ENCODE assay signal across 12 cellular contexts in the genomic region with DNA sequence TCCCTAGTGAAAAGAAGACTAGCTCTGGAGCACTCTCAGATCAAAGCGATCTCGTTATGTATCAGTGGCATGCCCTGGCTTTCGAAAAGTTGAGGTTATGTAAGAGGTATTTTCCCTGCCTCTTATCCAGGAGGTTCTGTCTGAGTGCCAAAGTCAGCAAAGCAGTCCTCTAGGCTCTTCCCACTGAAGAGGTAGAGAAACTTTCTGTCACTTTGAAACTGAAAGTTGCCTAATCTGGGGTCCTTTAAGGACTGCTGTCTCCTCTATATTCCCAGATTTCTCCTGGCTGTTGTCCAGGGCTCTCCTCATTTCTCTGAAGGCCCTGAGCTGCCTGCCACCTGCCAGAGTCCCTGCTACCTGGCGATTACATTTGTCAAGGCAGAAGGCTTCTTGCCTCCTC.
DNase-seq lines count a peak whose midpoint lies in the region; ATAC-seq and TF ChIP-seq lines count a peak whose summit lies in the region.
"Had no signal": no experiment of that assay in that cellular context is flagged by ENCODE, and none has a peak within 500 bp of the region (broad histone marks: within the 10 kb centered on the region; RNA-seq: fewer than 3 reads in every experiment).

No MANE protein-coding gene starts in this region.

- H3K4me3 Mint-ChIP-seq in GM23338 (no peak overlapping the region), glutamatergic neuron (ENCODE audit: unreplicated experiment) (no peak overlapping the region)
- H3K4me3 Mint-ChIP-seq: activated T-cell treated with anti-CD3 and anti-CD28 coated beads, Interleukin-2, amount 50 U/mL, for 72 hours; stimulated activated naive B cell treated with anti-CD40 and anti-IgM and Interleukin-4, amounts not matched to agents 10 μg/mL and 1 μg/mL and 100 μg/mL, for 72 hours had no signal

- DNase-seq in GM23338 (ENCODE audit: low spot score) (no peak), RWPE2 (ENCODE audit: low spot score) (no peak), fibroblast of pulmonary artery (ENCODE audit: low read depth) (peak; percentile 35), renal cortical epithelial cell (ENCODE audit: low read depth) (peak; percentile 93), glutamatergic neuron (no peak)
- DNase-seq in stimulated activated CD4-positive, alpha-beta T cell treated with anti-CD3 and anti-CD28 coated beads, Interleukin-2, amount 100 ng/mL, for 24 hours, result no peak
- DNase-seq: activated T-cell treated with anti-CD3 and anti-CD28 coated beads, Interleukin-2, amount 50 U/mL, for 72 hours; foreskin melanocyte; psoas muscle; stimulated activated naive B cell treated with anti-CD40 and anti-IgM and Interleukin-4, amounts not matched to agents 10 μg/mL and 1 μg/mL and 100 μg/mL, for 72 hours had no signal

- H2AFZ ChIP-seq in GM23338, result 0 out of 2 replicates have a peak overlapping the region, but pooled peaks have one; percentile 43

- H3K4me3 ChIP-seq in GM23338, result no peak overlapping the region
- H3K4me3 ChIP-seq in RWPE2 (ENCODE audit: severe bottlenecking), result no peak overlapping the region
- no peak overlapping the region for H3K4me3 ChIP-seq in fibroblast of pulmonary artery (replicated peaks; ENCODE audit: low read depth, low read length)
- H3K4me3 ChIP-seq: psoas muscle had no signal

- H3K79me2 ChIP-seq in GM23338 (replicated peaks; ENCODE audit: insufficient read depth), result no peaks in the 10 kb centered on the region

- H3K9me2 ChIP-seq in GM23338 (ENCODE audit: insufficient read depth), result no peaks in the 10 kb centered on the region

- no peaks in the 10 kb centered on the region for H3F3A ChIP-seq in GM23338 (replicated peaks; ENCODE audit: low read depth)

- no peaks in the 10 kb centered on the region for H3K27me3 ChIP-seq in GM23338 (ENCODE audit: insufficient read depth)
- no peaks in the 10 kb centered on the region for H3K27me3 ChIP-seq in RWPE2 (ENCODE audit: insufficient read depth, poor library complexity, severe bottlenecking)

- no peak overlapping the region for H3K27ac ChIP-seq in GM23338 (ENCODE audit: low read depth)
- H3K27ac ChIP-seq in RWPE2 (ENCODE audit: poor library complexity, severe bottlenecking), result no peak overlapping the region
- H3K27ac ChIP-seq: psoas muscle had no signal

- H3K27me3 Mint-ChIP-seq in GM23338 (ENCODE audit: insufficient read depth, low read depth, poor library complexity), result peaks cover 4% of the 10 kb centered on the region
- peaks cover 2% of the 10 kb centered on the region for H3K27me3 Mint-ChIP-seq in glutamatergic neuron (ENCODE audit: unreplicated experiment)
- H3K27me3 Mint-ChIP-seq: stimulated activated naive B cell treated with anti-CD40 and anti-IgM and Interleukin-4, amounts not matched to agents 10 μg/mL and 1 μg/mL and 100 μg/mL, for 72 hours had no signal

- H3K9me3 ChIP-seq in RWPE2 (ENCODE audit: severe bottlenecking), result no peaks in the 10 kb centered on the region
- H3K9me3 ChIP-seq: psoas muscle had no signal

- TF ChIP-seq CTCF in GM23338 (conservative IDR thresholded peaks at IDR 0.05; ENCODE audit: low read depth in 2 of 2) (no peak), RWPE2 (IDR thresholded peaks at IDR 0.05; ENCODE audit: poor library complexity, severe bottlenecking) (no peak), fibroblast of pulmonary artery (IDR thresholded peaks at IDR 0.05; ENCODE audit: low read length, missing control alignments) (no peak), glutamatergic neuron (IDR thresholded peaks at IDR 0.05; ENCODE audit: partially characterized antibody, unreplicated experiment) (no peak)

- H3K36me3 Mint-ChIP-seq in GM23338 (ENCODE audit: low read depth), result peaks cover 3% of the 10 kb centered on the region
- H3K36me3 Mint-ChIP-seq in glutamatergic neuron (ENCODE audit: unreplicated experiment), result peaks cover 3% of the 10 kb centered on the region

- ATAC-seq in GM23338 (no peak), RWPE2 (ENCODE audit: low read depth) (peak; percentile 40; the same call in 1 of the 3 replicates), GM18861 (IDR thresholded peaks at IDR 0.05; ENCODE audit: unreplicated experiment) (no peak), GM18511 (IDR thresholded peaks at IDR 0.05; ENCODE audit: unreplicated experiment) (no peak)
- ATAC-seq: activated T-cell treated with anti-CD3 and anti-CD28 coated beads, Interleukin-2, amount 50 U/mL, for 72 hours; stimulated activated naive B cell treated with anti-CD40 and anti-IgM and Interleukin-4, amounts not matched to agents 10 μg/mL and 1 μg/mL and 100 μg/mL, for 72 hours had no signal

- H3K4me1 ChIP-seq in GM23338 (ENCODE audit: insufficient read depth), result peaks cover 4% of the 10 kb centered on the region; the same call in 1 of the 2 replicates
- peaks cover 23% of the 10 kb centered on the region for H3K4me1 ChIP-seq in RWPE2 (ENCODE audit: insufficient read depth, poor library complexity, severe bottlenecking)

- H3K9me3 Mint-ChIP-seq in GM23338 (peaks cover 6% of the 10 kb centered on the region; the same call in 2 of the 3 replicates), glutamatergic neuron (ENCODE audit: unreplicated experiment) (peaks cover 3% of the 10 kb centered on the region)
- H3K9me3 Mint-ChIP-seq: activated T-cell treated with anti-CD3 and anti-CD28 coated beads, Interleukin-2, amount 50 U/mL, for 72 hours; stimulated activated naive B cell treated with anti-CD40 and anti-IgM and Interleukin-4, amounts not matched to agents 10 μg/mL and 1 μg/mL and 100 μg/mL, for 72 hours had no signal

- no peak overlapping the region for H3K4me2 ChIP-seq in GM23338

- H3K4me1 Mint-ChIP-seq in GM23338, result peaks cover 7% of the 10 kb centered on the region; the same call in 2 of the 3 replicates
- H3K4me1 Mint-ChIP-seq in glutamatergic neuron (ENCODE audit: low read depth, unreplicated experiment), result peaks cover 7% of the 10 kb centered on the region

- H3K36me3 ChIP-seq in GM23338 (ENCODE audit: insufficient read depth), result no peaks in the 10 kb centered on the region
- no peaks in the 10 kb centered on the region for H3K36me3 ChIP-seq in RWPE2 (ENCODE audit: low read depth)

- H3K27ac Mint-ChIP-seq in GM23338 (no peak overlapping the region), glutamatergic neuron (ENCODE audit: unreplicated experiment) (no peak overlapping the region)
- H3K27ac Mint-ChIP-seq: activated T-cell treated with anti-CD3 and anti-CD28 coated beads, Interleukin-2, amount 50 U/mL, for 72 hours; stimulated activated naive B cell treated with anti-CD40 and anti-IgM and Interleukin-4, amounts not matched to agents 10 μg/mL and 1 μg/mL and 100 μg/mL, for 72 hours had no signal

- H4K20me1 ChIP-seq in GM23338 (replicated peaks; ENCODE audit: insufficient read depth), result no peaks in the 10 kb centered on the region

TF ChIP-seq in GM23338, 12 proteins besides CTCF, POLR2A, EP300 and RAD21 (continues in another document):
- no peak for TF ChIP-seq ZNF462 (CRISPR knock-in tag; IDR thresholded peaks at IDR 0.05)

Comparison
In these comparisons a context has a peak if more than half of its experiments do, and no peak if none do; other contexts are left out.
1. DNase-seq: peak in fibroblast of pulmonary artery (single experiment) and renal cortical epithelial cell (single experiment); none in GM23338 (single experiment), RWPE2 (single experiment), glutamatergic neuron (single experiment) and stimulated activated CD4-positive, alpha-beta T cell treated with anti-CD3 and anti-CD28 coated beads, Interleukin-2, amount 100 ng/mL, for 24 hours (0 of 2).